ENCODE assay signal across 35 cellular contexts in genomic region chr11:72478596-72479143, GRCh38. TPM values are rescaled to one million over a fixed set of nuclear protein-coding genes. Genes with fewer than 3 reads are reported as not detected.
DNase-seq lines count a peak whose midpoint lies in the region; ATAC-seq, FAIRE-seq and TF ChIP-seq lines count a peak whose summit lies in the region.
"Had no signal": no experiment of that assay in that cellular context is flagged by ENCODE, and none has a peak within 500 bp of the region (broad histone marks: within the 10 kb centered on the region; RNA-seq: fewer than 3 reads in every experiment).

No MANE protein-coding gene starts in this region.

- H3K36me3 ChIP-seq in MM.1S (replicated peaks; ENCODE audit: insufficient read depth, low read length) (no peaks in the 10 kb centered on the region), liver (ENCODE audit: control insufficient read depth in 4 of 4, insufficient read depth in 3 of 4, low read depth in 1 of 4, low read length in 3 of 4) (no peaks in the 10 kb centered on the region), pancreas (no peaks in the 10 kb centered on the region)
- H3K36me3 ChIP-seq: brain microvascular endothelial cell, neutrophil, prostate gland, thyroid gland had no signal

- no peak for TF ChIP-seq RAD21 in liver (IDR thresholded peaks at IDR 0.05)

- peaks cover 8% of the 10 kb centered on the region for H3K4me1 ChIP-seq in MM.1S (ENCODE audit: low read length)
- H3K4me1 ChIP-seq in liver (ENCODE audit: control insufficient read depth in 4 of 4, insufficient read depth in 4 of 4, low read length in 3 of 4), result peaks cover 4 to 21% (median 16%) of the 10 kb centered on the region in 4 donors
- H3K4me1 ChIP-seq in pancreas, result no peaks in the 10 kb centered on the region
- H3K4me1 ChIP-seq: prostate gland had no signal

- no peaks in the 10 kb centered on the region for H4K20me1 ChIP-seq in MM.1S (ENCODE audit: insufficient read depth, low read length)

- no peak for TF ChIP-seq CTCF in MM.1S (IDR thresholded peaks at IDR 0.05; ENCODE audit: low read length)
- TF ChIP-seq CTCF in liver (IDR thresholded peaks at IDR 0.05; ENCODE audit: low read depth, low read length, missing input control), result peak; percentile 28
- no peak for TF ChIP-seq CTCF in pancreas (IDR thresholded peaks at IDR 0.05)

- 47% methylated on average over 2 of the region's 2 CpGs for WGBS in liver
- 48 to 58% methylated on average over 2 of the region's 2 CpGs for WGBS in pancreas, 2 donors

- ATAC-seq in pancreas, result no peak
- ATAC-seq: activated CD4-positive, alpha-beta T cell treated with anti-CD3 and anti-CD28 coated beads for 36 hours; activated CD8-positive, alpha-beta T cell treated with anti-CD3 and anti-CD28 coated beads, Interleukin-2, amount 10 ng/mL, durations not matched to agents 7 days and 5 days; HCT116; left ventricle myocardium superior; naive thymus-derived CD4-positive, alpha-beta T cell; PC-3; Right ventricle myocardium inferior; sciatic nerve had no signal

- no peak overlapping the region for H2AFZ ChIP-seq in MM.1S (ENCODE audit: low read length)

- no peaks in the 10 kb centered on the region for H3K9me2 ChIP-seq in MM.1S (replicated peaks; ENCODE audit: insufficient read depth, low read length)

- H3K4me3 ChIP-seq in MM.1S (ENCODE audit: low read length) (no peak overlapping the region), liver (ENCODE audit: low read depth in 1 of 3, low read length in 3 of 3) (no peak overlapping the region), pancreas (no peak overlapping the region)
- H3K4me3 ChIP-seq: prostate gland, thyroid gland had no signal

- FAIRE-seq in pancreas (lab: Jason Lieb, UNC), result no peak
- FAIRE-seq: endothelial cell of umbilical vein, G401.6, keratinocyte had no signal

- H3K79me2 ChIP-seq in MM.1S (ENCODE audit: low read length), result no peaks in the 10 kb centered on the region

- intact Hi-C loops in pancreas (cut with DNase I), result loop anchor here in 1 of 3 donors (5.0 kb wide), 1 partner anchor 94 kb away; no protein-coding TSS in a partner anchor

- H3K27ac ChIP-seq in MM.1S (ENCODE audit: low read length) (no peak overlapping the region), liver (ENCODE audit: low read depth in 1 of 2, low read length in 2 of 2) (no peak overlapping the region), pancreas (no peak overlapping the region)
- H3K27ac ChIP-seq: brain microvascular endothelial cell, HL-60, neutrophil, prostate gland, thyroid gland, VCaP had no signal

- DNase-seq in DMS114 treated with DMSO at 0.1 percent for 48 hours (lab: John Stamatoyannopoulos, UW; ENCODE audit: unreplicated experiment) (peak; percentile 53), MM.1S (no peak), dedifferentiated amniotic fluid mesenchymal stem cell (ENCODE audit: extremely low spot score) (peak; percentile 85), RPMI8226 (no peak), pancreas (no peak)
- DNase-seq in activated CD4-positive, alpha-beta T cell treated with anti-CD3 and anti-CD28 coated beads, Interleukin-2, amount 50 U/mL, for 48 hours, result no peak
- DNase-seq: activated CD4-positive, alpha-beta T cell treated with anti-CD3 and anti-CD28 coated beads for 36 hours; activated CD8-positive, alpha-beta T cell treated with anti-CD3 and anti-CD28 coated beads, Interleukin-2, amount 10 ng/mL, durations not matched to agents 7 days and 5 days; activated naive CD4-positive, alpha-beta T cell treated with anti-CD3 and anti-CD28 coated beads, Interleukin-2, amount 50 U/mL, for 16 hours; amygdala; brain microvascular endothelial cell; C1 segment of cervical spinal cord; DMS79; Karpas-422; left ventricle myocardium superior; midbrain; naive thymus-derived CD4-positive, alpha-beta T cell; NCI-H146; NCI-H2107; NCI-H446; PC-3; stimulated activated CD8-positive, alpha-beta memory T cell treated with anti-CD3 and anti-CD28 coated beads, Interleukin-4, amount 100 ng/mL, for 48 hours; T-helper 9 cell; thyroid gland had no signal

- no peaks in the 10 kb centered on the region for H3F3A ChIP-seq in MM.1S (ENCODE audit: insufficient read depth, low read length)

- H3K27me3 ChIP-seq in MM.1S (replicated peaks; ENCODE audit: insufficient read depth, low read length) (no peaks in the 10 kb centered on the region), liver (ENCODE audit: control insufficient read depth in 4 of 4, insufficient read depth in 4 of 4, low read length in 3 of 4) (no peaks in the 10 kb centered on the region), pancreas (no peaks in the 10 kb centered on the region)
- H3K27me3 ChIP-seq: brain microvascular endothelial cell, neutrophil, thyroid gland had no signal

- H3K4me2 ChIP-seq in MM.1S (ENCODE audit: low read depth, low read length), result peak overlapping the region; percentile 40; the same call in 1 of the 2 replicates

- no peak overlapping the region for H3K9ac ChIP-seq in MM.1S (ENCODE audit: low read length)
- no peak overlapping the region for H3K9ac ChIP-seq in liver (ENCODE audit: low read depth in 1 of 2, low read length in 2 of 2)

- H3K9me3 ChIP-seq in MM.1S (replicated peaks; ENCODE audit: insufficient read depth, low read length), result no peaks in the 10 kb centered on the region
- no peaks in the 10 kb centered on the region for H3K9me3 ChIP-seq in liver (ENCODE audit: control insufficient read depth in 4 of 4, low read length in 3 of 4)
- no peaks in the 10 kb centered on the region for H3K9me3 ChIP-seq in pancreas
- H3K9me3 ChIP-seq: neutrophil, prostate gland, thyroid gland had no signal

TF ChIP-seq in liver, 16 proteins besides CTCF, POLR2A, EP300 and RAD21:
- TF ChIP-seq HNF4A (conservative IDR thresholded peaks at IDR 0.05) (peak; percentile 10 to 22), FOXA2 (IDR thresholded peaks at IDR 0.05) (peak; percentile 18), SP1 (IDR thresholded peaks at IDR 0.05) (peak; percentile 34), NR2F2 (IDR thresholded peaks at IDR 0.05) (no peak)

RNA-seq across cellular contexts. Expression of gene CLPB, which starts 44.3 kb away (rescaled TPM):
- total RNA-seq in liver (10 to 100 TPM; 19.5 to 26.4 TPM), pancreas (10 to 100 TPM; 10.7 to 19.3 (median 15.6) TPM)
- polyA plus RNA-seq in liver (10 to 100 TPM; 15.2 to 18.8 TPM), pancreas (10 to 100 TPM in 1 of 2 donors, 1 to 10 TPM in 1; 5.1 to 10.3 TPM)

Comparison
In these comparisons a context has a peak if more than half of its experiments do, and no peak if none do; other contexts are left out.
1. DNase-seq: peak in DMS114 treated with DMSO at 0.1 percent for 48 hours (single experiment) and dedifferentiated amniotic fluid mesenchymal stem cell (single experiment); none in MM.1S (single experiment), RPMI8226 (single experiment), activated CD4-positive, alpha-beta T cell treated with anti-CD3 and anti-CD28 coated beads, Interleukin-2, amount 50 U/mL, for 48 hours (0 of 2) and pancreas (0 of 6).